Comparison of ENCODE assay signal across 1 cellular context in genomic region chr17:42087736-42088705, GRCh38.
TF ChIP-seq lines count a peak whose summit lies in the region.

No MANE protein-coding gene starts in this region.

TF ChIP-seq in HepG2, 621 proteins besides CTCF, POLR2A, EP300 and RAD21 (continued from another document and continues in another):
- TF ChIP-seq ZNF788 (CRISPR knock-in tag; IDR thresholded peaks at IDR 0.05; ENCODE audit: borderline replicate concordance): 0 out of 2 replicates have a peak, but pooled peaks have one; percentile 31
- no peak for TF ChIP-seq MZF1 (CRISPR knock-in tag; IDR thresholded peaks at IDR 0.05; ENCODE audit: borderline replicate concordance)
- TF ChIP-seq CREB1 (IDR thresholded peaks at IDR 0.05): no peak
- no peak; the same call in 1 of the 2 replicates for TF ChIP-seq CREB1 (CRISPR knock-in tag; IDR thresholded peaks at IDR 0.05)
- TF ChIP-seq ZNF772 (CRISPR knock-in tag; IDR thresholded peaks at IDR 0.05): peak; percentile 68
- no peak for TF ChIP-seq ZSCAN9 (CRISPR knock-in tag; IDR thresholded peaks at IDR 0.05; ENCODE audit: borderline replicate concordance)
- no peak for TF ChIP-seq ZNF335 (CRISPR knock-in tag; IDR thresholded peaks at IDR 0.05)
- TF ChIP-seq ZNF513 (CRISPR knock-in tag; conservative IDR thresholded peaks at IDR 0.05): no peak
- 0 out of 2 replicates have a peak, but pooled peaks have one; percentile 63 for TF ChIP-seq ZNF34 (CRISPR knock-in tag; IDR thresholded peaks at IDR 0.05; ENCODE audit: borderline replicate concordance)
- no peak for TF ChIP-seq ZBTB37 (CRISPR knock-in tag; IDR thresholded peaks at IDR 0.05)
- TF ChIP-seq CEBPZ (IDR thresholded peaks at IDR 0.05; ENCODE audit: low read length): no peak
- TF ChIP-seq SRSF4 (IDR thresholded peaks at IDR 0.05; ENCODE audit: low read depth, low read length, poor library complexity, severe bottlenecking): no peak
- no peak for TF ChIP-seq NFKBIZ (CRISPR knock-in tag; IDR thresholded peaks at IDR 0.05)
- TF ChIP-seq TBX2 (CRISPR knock-in tag; IDR thresholded peaks at IDR 0.05; ENCODE audit: borderline replicate concordance): peak; percentile 92
- TF ChIP-seq PPARG (CRISPR knock-in tag; conservative IDR thresholded peaks at IDR 0.05): no peak
- TF ChIP-seq TARDBP (CRISPR knock-in tag; IDR thresholded peaks at IDR 0.05): peak; percentile 45
- TF ChIP-seq TBL1XR1 (IDR thresholded peaks at IDR 0.05; ENCODE audit: borderline replicate concordance, low read length, partially characterized antibody): no peak
- no peak; the same call in none of the 2 replicates for TF ChIP-seq RERE (CRISPR knock-in tag; IDR thresholded peaks at IDR 0.05; ENCODE audit: low read depth)
- TF ChIP-seq ZXDC (CRISPR knock-in tag; IDR thresholded peaks at IDR 0.05): peak; percentile 72; the same call in 1 of the 2 replicates
- TF ChIP-seq BCL3 (CRISPR knock-in tag; IDR thresholded peaks at IDR 0.05): no peak
- TF ChIP-seq IRF9 (CRISPR knock-in tag; IDR thresholded peaks at IDR 0.05; ENCODE audit: borderline replicate concordance): no peak
- no peak for TF ChIP-seq YEATS4 (CRISPR knock-in tag; IDR thresholded peaks at IDR 0.05; ENCODE audit: borderline replicate concordance)
- TF ChIP-seq ZNF605 (CRISPR knock-in tag; IDR thresholded peaks at IDR 0.05): 0 out of 2 replicates have a peak, but pooled peaks have one; percentile 37
- TF ChIP-seq NCOR1 (IDR thresholded peaks at IDR 0.05; ENCODE audit: borderline replicate concordance, low read length): peak; percentile 86
- peak; percentile 85 for TF ChIP-seq ARID3A (IDR thresholded peaks at IDR 0.05; ENCODE audit: low read depth, low read length)
- no peak for TF ChIP-seq ZNF10 (CRISPR knock-in tag; IDR thresholded peaks at IDR 0.05; ENCODE audit: borderline replicate concordance, low read depth)
- TF ChIP-seq CERS6 (CRISPR knock-in tag; IDR thresholded peaks at IDR 0.05): no peak
- TF ChIP-seq PITX1 (CRISPR knock-in tag; IDR thresholded peaks at IDR 0.05): peak; percentile 95
- TF ChIP-seq NRL (CRISPR knock-in tag; IDR thresholded peaks at IDR 0.05; ENCODE audit: borderline replicate concordance): peak; percentile 49; the same call in 1 of the 2 replicates
- peak; percentile 36; the same call in 1 of the 2 replicates for TF ChIP-seq IRF2 (CRISPR knock-in tag; IDR thresholded peaks at IDR 0.05)
- no peak for TF ChIP-seq ATAD3A (CRISPR knock-in tag; IDR thresholded peaks at IDR 0.05)
- TF ChIP-seq PTBP1 (IDR thresholded peaks at IDR 0.05; ENCODE audit: low read depth, low read length, poor library complexity, severe bottlenecking): peak; percentile 65
- no peak for TF ChIP-seq MIER3 (CRISPR knock-in tag; IDR thresholded peaks at IDR 0.05; ENCODE audit: borderline replicate concordance)
- TF ChIP-seq ZNF121 (CRISPR knock-in tag; IDR thresholded peaks at IDR 0.05): 0 out of 2 replicates have a peak, but pooled peaks have one; percentile 46
- peak; percentile 67; the same call in 1 of the 2 replicates for TF ChIP-seq MLX (CRISPR knock-in tag; IDR thresholded peaks at IDR 0.05)
- TF ChIP-seq EED (CRISPR knock-in tag; IDR thresholded peaks at IDR 0.05): no peak
- TF ChIP-seq DBP (CRISPR knock-in tag; IDR thresholded peaks at IDR 0.05; ENCODE audit: not compliant biosample characterization): no peak
